In genomic region chr7:149261829-149262617, GRCh38 we compare ENCODE assay signal across 8 cellular contexts. TPM values are rescaled to one million over a fixed set of nuclear protein-coding genes. Genes with fewer than 3 reads are reported as not detected.
DNase-seq lines count a peak whose midpoint lies in the region; ATAC-seq and TF ChIP-seq lines count a peak whose summit lies in the region.

Gene ZNF783 (plus strand): TSS chr7:149262196. CDS start chr7:149262334, 138 bp downstream.

- no peak within 1 kb of the TSS for H3K27ac Mint-ChIP-seq in WTC11

- DNase-seq in AG04449 (ENCODE audit: low read depth, low spot score) (peak; percentile 16), NCI-H2171 treated with DMSO at 0.1 percent for 48 hours (lab: John Stamatoyannopoulos, UW) (peak; percentile 63), WTC11 (ENCODE audit: low spot score) (peak; percentile 84), cardiac fibroblast (ENCODE audit: low read depth in 2 of 2) (peak; percentile 89 to 94), islet precursor cell (peak; percentile 89)
- DNase-seq in stimulated activated CD4-positive, alpha-beta T cell treated with anti-CD3 and anti-CD28 coated beads, Interleukin-12 subunit alpha, Interleukin-12 subunit beta, amount 100 ng/mL, for 4 hours: peak; percentile 80

- ATAC-seq in GM18858 (IDR thresholded peaks at IDR 0.05; ENCODE audit: unreplicated experiment) (peak; percentile 84), HG03066 (IDR thresholded peaks at IDR 0.05; ENCODE audit: low read depth, unreplicated experiment) (peak; percentile 76), WTC11 (peak; percentile 80)

- H3K36me3 Mint-ChIP-seq in WTC11: peaks cover 11% of the 10 kb centered on the region

- TF ChIP-seq CTCF in AG04449 (IDR thresholded peaks at IDR 0.05; ENCODE audit: insufficient read depth, low read length, missing control alignments) (peak; percentile 66), WTC11 (IDR thresholded peaks at IDR 0.05) (peak; percentile 79), cardiac fibroblast (IDR thresholded peaks at IDR 0.05; ENCODE audit: low read depth, low read length) (peak; percentile 45)

- H3K9me3 Mint-ChIP-seq in WTC11: no peaks in the 10 kb centered on the region

- H3K27me3 Mint-ChIP-seq in WTC11 (ENCODE audit: low read depth): peaks cover 23% of the 10 kb centered on the region

- H3K4me3 ChIP-seq in AG04449 (ENCODE audit: low read depth, low read length): peak within 1 kb of the TSS; percentile 63
- H3K4me3 ChIP-seq in cardiac fibroblast (replicated peaks in 1 of 2; ENCODE audit: low read depth in 2 of 2, low read length in 2 of 2): peak within 1 kb of the TSS; percentile 50 to 57

- CTCF ChIA-PET in AG04449 (lab: Yijun Ruan, JAX): interaction anchor here (0.7 to 3.3 kb wide), 29 partner anchors 9 to 376 kb away, joined by 3 to 40 read pairs (median 4); partner anchors contain the start of genes ZNF212, ZNF282, ZNF398 and ZNF425
- CTCF ChIA-PET in WTC11 (lab: Charles Lee): interaction anchor here (0.5 to 3.3 kb wide), 38 partner anchors 9 to 337 kb away, joined by 3 to 44 read pairs (median 4); partner anchors contain the start of genes ZNF212, ZNF282, ZNF398 and ZNF777

- H3K4me1 Mint-ChIP-seq in WTC11: no peaks in the 10 kb centered on the region

- peak within 1 kb of the TSS; percentile 79 for H3K4me3 Mint-ChIP-seq in WTC11

- POLR2A ChIA-PET in AG04449 (lab: Yijun Ruan, JAX): interaction anchor here (0.8 to 1.6 kb wide), 10 partner anchors 9 to 445 kb away, joined by 3 to 13 read pairs (median 4); partner anchors contain the start of genes ZNF282 and ZNF398
- POLR2A ChIA-PET in WTC11 (lab: Charles Lee): interaction anchor here (0.6 to 1.8 kb wide), 4 partner anchors 14 to 93 kb away, joined by 3 to 14 read pairs (median 6); partner anchors contain the start of gene ZNF282

TF ChIP-seq in WTC11, 78 proteins besides CTCF, POLR2A, EP300 and RAD21 (continues in another document):
- TF ChIP-seq HMGXB4 (CRISPR knock-in tag; IDR thresholded peaks at IDR 0.05): peak; percentile 97
- TF ChIP-seq KAT7 (CRISPR knock-in tag; IDR thresholded peaks at IDR 0.05; ENCODE audit: borderline replicate concordance): no peak
- TF ChIP-seq RELA (CRISPR knock-in tag; IDR thresholded peaks at IDR 0.05; ENCODE audit: borderline replicate concordance): peak; percentile 64; the same call in 1 of the 2 replicates
- TF ChIP-seq FOXP4 (CRISPR knock-in tag; IDR thresholded peaks at IDR 0.05): peak; percentile 92
- TF ChIP-seq FOXJ3 (CRISPR knock-in tag; IDR thresholded peaks at IDR 0.05; ENCODE audit: borderline replicate concordance): no peak
- TF ChIP-seq TEAD1 (CRISPR knock-in tag; IDR thresholded peaks at IDR 0.05): peak; percentile 72; the same call in 1 of the 2 replicates
- no peak for TF ChIP-seq CREB1 (CRISPR knock-in tag; IDR thresholded peaks at IDR 0.05)
- TF ChIP-seq TCF7 (CRISPR knock-in tag; IDR thresholded peaks at IDR 0.05; ENCODE audit: low read depth): no peak
- TF ChIP-seq NR2C2 (CRISPR knock-in tag; IDR thresholded peaks at IDR 0.05): no peak
- TF ChIP-seq GABPB1 (CRISPR knock-in tag; IDR thresholded peaks at IDR 0.05): peak; percentile 49
- peak; percentile 36 for TF ChIP-seq PRDM15 (CRISPR knock-in tag; IDR thresholded peaks at IDR 0.05)
- TF ChIP-seq ATF3 (CRISPR knock-in tag; conservative IDR thresholded peaks at IDR 0.05): no peak
- peak; percentile 60 for TF ChIP-seq FOXK1 (CRISPR knock-in tag; IDR thresholded peaks at IDR 0.05)
- TF ChIP-seq ATF1 (CRISPR knock-in tag; IDR thresholded peaks at IDR 0.05): peak; percentile 41; the same call in 1 of the 2 replicates
- peak; percentile 74; the same call in 1 of the 2 replicates for TF ChIP-seq NFE2L1 (CRISPR knock-in tag; IDR thresholded peaks at IDR 0.05)
- peak; percentile 76; the same call in 1 of the 2 replicates for TF ChIP-seq JUN (CRISPR knock-in tag; IDR thresholded peaks at IDR 0.05)
- peak; percentile 28; the same call in 1 of the 2 replicates for TF ChIP-seq E2F4 (CRISPR knock-in tag; IDR thresholded peaks at IDR 0.05; ENCODE audit: borderline replicate concordance, low read depth)
- peak; percentile 22; the same call in 1 of the 2 replicates for TF ChIP-seq ZNF263 (CRISPR knock-in tag; IDR thresholded peaks at IDR 0.05; ENCODE audit: low read depth)
- TF ChIP-seq ELF4 (CRISPR knock-in tag; IDR thresholded peaks at IDR 0.05; ENCODE audit: low read depth): peak; percentile 82
- no peak for TF ChIP-seq CDX4 (CRISPR knock-in tag; IDR thresholded peaks at IDR 0.05; ENCODE audit: borderline replicate concordance)
- no peak for TF ChIP-seq GTF2I (CRISPR knock-in tag; conservative IDR thresholded peaks at IDR 0.05)
- no peak for TF ChIP-seq PRRX2 (CRISPR knock-in tag; IDR thresholded peaks at IDR 0.05)
- TF ChIP-seq CREM (CRISPR knock-in tag; IDR thresholded peaks at IDR 0.05): peak; percentile 91
- TF ChIP-seq ZNF232 (CRISPR knock-in tag; IDR thresholded peaks at IDR 0.05): no peak

RNA-seq across cellular contexts. Expression of gene ZNF783, which starts in this region (rescaled TPM):
- total RNA-seq in WTC11 (2021): 9.9 to 12.1 TPM (median 12.0 TPM) in 3 replicates

Comparison
In these comparisons a context has a peak if more than half of its experiments do, and no peak if none do; other contexts are left out.
1. Peak in every context shown above with its lines: DNase-seq, ATAC-seq and H3K4me3 ChIP-seq.
2. DNase-seq: peak in every context shown above with its lines; median percentile 92 in cardiac fibroblast; 89 in islet precursor cell; 84 in WTC11; 80 in stimulated activated CD4-positive, alpha-beta T cell treated with anti-CD3 and anti-CD28 coated beads, Interleukin-12 subunit alpha, Interleukin-12 subunit beta, amount 100 ng/mL, for 4 hours; 63 in NCI-H2171 treated with DMSO at 0.1 percent for 48 hours; 16 in AG04449.